9 cellular contexts compared by ENCODE assay signal in genomic region chr16:685967-686366, GRCh38. TPM values are rescaled to one million over a fixed set of nuclear protein-coding genes. Genes with fewer than 3 reads are reported as not detected.
DNase-seq lines count a peak whose midpoint lies in the region; ATAC-seq and TF ChIP-seq lines count a peak whose summit lies in the region.
"Had no signal": no experiment of that assay in that cellular context is flagged by ENCODE, and none has a peak within 500 bp of the region (broad histone marks: within the 10 kb centered on the region; RNA-seq: fewer than 3 reads in every experiment).

No MANE protein-coding gene starts in this region.

- no peak overlapping the region for H3K9ac ChIP-seq in fibroblast of lung (ENCODE audit: insufficient read depth, low read length)

- no peaks in the 10 kb centered on the region for H4K20me1 ChIP-seq in fibroblast of lung (ENCODE audit: control insufficient read depth, extremely low read depth, insufficient read depth, low read length)

- TF ChIP-seq POLR2A in testis (IDR thresholded peaks at IDR 0.05) = no peak

- peak; percentile 48 for DNase-seq in EL
- peak; percentile 82 for DNase-seq in RKO (ENCODE audit: low spot score)
- DNase-seq in fibroblast of lung (ENCODE audit: low read depth in 2 of 2) = peak; percentile 26 to 30
- DNase-seq in stimulated activated naive CD4-positive, alpha-beta T cell (lab: John Stamatoyannopoulos, UW) = no peak
- no peak for DNase-seq in testis
- DNase-seq: amniotic stem cell had no signal

- ATAC-seq in HG03095 (IDR thresholded peaks at IDR 0.05; ENCODE audit: unreplicated experiment) = no peak
- ATAC-seq in GM18861 (IDR thresholded peaks at IDR 0.05; ENCODE audit: unreplicated experiment) = no peak

- no peak overlapping the region for H3K4me3 ChIP-seq in fibroblast of lung (replicated peaks in 1 of 4; ENCODE audit: control extremely low read depth in 1 of 4, insufficient read depth in 1 of 4, low read depth in 3 of 4, low read length in 4 of 4)
- no peak overlapping the region for H3K4me3 ChIP-seq in testis

- H3K4me1 ChIP-seq in fibroblast of lung (ENCODE audit: control insufficient read depth, extremely low read depth, insufficient read depth, low read length) (peaks cover 20% of the 10 kb centered on the region), testis (peaks cover 42% of the 10 kb centered on the region)

- peaks cover 38% of the 10 kb centered on the region for H3K36me3 ChIP-seq in fibroblast of lung (ENCODE audit: control insufficient read depth, insufficient read depth, low read length)
- H3K36me3 ChIP-seq in testis (ENCODE audit: low read depth, missing control alignments) = no peaks in the 10 kb centered on the region

- TF ChIP-seq CTCF in 22Rv1 (IDR thresholded peaks at IDR 0.05) (peak; percentile 90), fibroblast of lung (conservative IDR thresholded peaks at IDR 0.05 in 1 of 2, IDR thresholded peaks at IDR 0.05 in 1 of 2; ENCODE audit: low read depth in 1 of 2, low read length in 2 of 2) (peak; percentile 23 to 49), testis (IDR thresholded peaks at IDR 0.05) (peak in 1 of 3 experiments; percentile 11)

- H3K27ac ChIP-seq in 22Rv1 (peak overlapping the region; percentile 98), fibroblast of lung (ENCODE audit: insufficient read depth, low read length) (no peak overlapping the region), testis (no peak overlapping the region)

- intact Hi-C loops in testis (cut with DNase I; ENCODE audit: low total_unique reads) = no loop called here

- no peak overlapping the region for H3K4me2 ChIP-seq in fibroblast of lung (ENCODE audit: extremely low read depth, insufficient read depth, low read length)

- H3K27me3 ChIP-seq in fibroblast of lung (ENCODE audit: control insufficient read depth, insufficient read depth, low read length) (no peaks in the 10 kb centered on the region), testis (no peaks in the 10 kb centered on the region)

- H2AFZ ChIP-seq in fibroblast of lung (ENCODE audit: low read length) = no peak overlapping the region

- H3K9me3 ChIP-seq in fibroblast of lung (ENCODE audit: control insufficient read depth, insufficient read depth, low read depth, low read length) (no peaks in the 10 kb centered on the region), testis (no peaks in the 10 kb centered on the region)

- whole genome bisulfite sequencing in testis, 2 donors = 79% methylated on average over 10 of the region's 10 CpGs; no CpG with 5 or more reads in 1 of the 2 donors

- peaks cover 35% of the 10 kb centered on the region for H3K79me2 ChIP-seq in fibroblast of lung (ENCODE audit: control insufficient read depth, insufficient read depth, low read length)

RNA-seq across cellular contexts. Expression of gene JMJD8, which starts 1.8 kb away (rescaled TPM):
- total RNA-seq in fibroblast of lung = 19.8 and 23.8 TPM in 2 replicates
- polyA plus RNA-seq in fibroblast of lung = 31.5 and 37.8 TPM in 2 replicates
- 43.0 and 52.7 TPM in 2 replicates for polyA plus RNA-seq in fibroblast of lung (2012)
- 49.5 and 60.5 TPM in 2 replicates for polyA minus RNA-seq in fibroblast of lung (ENCODE audit: low replicate concordance)
- total RNA-seq in testis = 100 to 1,000 TPM in 1 of 2 donors, 10 to 100 TPM in 1; 84.2 to 101 TPM
- polyA plus RNA-seq in testis (ENCODE audit: insufficient read depth, low read depth, low replicate concordance) = 95.5 TPM

RNA-seq across cellular contexts. Expression of gene WDR24, which starts 4.2 kb away (rescaled TPM):
- total RNA-seq in fibroblast of lung (5.6 and 6.1 TPM in 2 replicates), testis (10 to 100 TPM; 33.9 to 39.1 TPM)
- polyA plus RNA-seq in fibroblast of lung (2.1 and 3.5 TPM in 2 replicates), testis (ENCODE audit: insufficient read depth, low read depth, low replicate concordance) (21.4 TPM)
- 6.4 and 9.8 TPM in 2 replicates for polyA plus RNA-seq in fibroblast of lung (2012)
- 10.2 and 15.5 TPM in 2 replicates for polyA minus RNA-seq in fibroblast of lung (ENCODE audit: low replicate concordance)

RNA-seq across cellular contexts. Expression of gene STUB1, which starts 5.8 kb away (rescaled TPM):
- total RNA-seq in fibroblast of lung = 114 and 133 TPM in 2 replicates
- polyA plus RNA-seq in fibroblast of lung = 94.6 and 146 TPM in 2 replicates
- 99.4 and 161 TPM in 2 replicates for polyA plus RNA-seq in fibroblast of lung (2012)
- polyA minus RNA-seq in fibroblast of lung (ENCODE audit: low replicate concordance) = 143 and 175 TPM in 2 replicates
- 100 to 1,000 TPM; 126 to 160 TPM for total RNA-seq in testis
- 93.3 TPM for polyA plus RNA-seq in testis (ENCODE audit: insufficient read depth, low read depth, low replicate concordance)

RNA-seq across cellular contexts. Expression of gene RHBDL1, which starts 10.5 kb away (rescaled TPM):
- total RNA-seq in fibroblast of lung (2.6 and 7.1 TPM in 2 replicates), testis (1 to 10 TPM; 8.5 to 9.8 TPM)
- polyA plus RNA-seq in fibroblast of lung (0.76 and 1.4 TPM in 2 replicates), testis (ENCODE audit: insufficient read depth, low read depth, low replicate concordance) (2.1 TPM)
- polyA plus RNA-seq in fibroblast of lung (2012) = 1.4 and 2.8 TPM in 2 replicates
- polyA minus RNA-seq in fibroblast of lung (ENCODE audit: low replicate concordance) = 1.6 and 2.6 TPM in 2 replicates

RNA-seq across cellular contexts. Expression of gene RHOT2, which starts 18.0 kb away (rescaled TPM):
- total RNA-seq in fibroblast of lung (27.7 and 29.6 TPM in 2 replicates), testis (100 to 1,000 TPM; 157 to 176 TPM)
- polyA plus RNA-seq in fibroblast of lung (35.4 and 39.7 TPM in 2 replicates), testis (ENCODE audit: insufficient read depth, low read depth, low replicate concordance) (77.7 TPM)
- polyA plus RNA-seq in fibroblast of lung (2012) = 49.7 and 60.2 TPM in 2 replicates
- polyA minus RNA-seq in fibroblast of lung (ENCODE audit: low replicate concordance) = 36.3 and 40.9 TPM in 2 replicates

Comparison
In these comparisons a context has a peak if more than half of its experiments do, and no peak if none do; other contexts are left out.
1. DNase-seq: peak in EL (single experiment), RKO (single experiment) and fibroblast of lung (2 of 2); none in stimulated activated naive CD4-positive, alpha-beta T cell (0 of 6) and testis (single experiment).